9 cellular contexts compared by ENCODE assay signal in the genomic region with DNA sequence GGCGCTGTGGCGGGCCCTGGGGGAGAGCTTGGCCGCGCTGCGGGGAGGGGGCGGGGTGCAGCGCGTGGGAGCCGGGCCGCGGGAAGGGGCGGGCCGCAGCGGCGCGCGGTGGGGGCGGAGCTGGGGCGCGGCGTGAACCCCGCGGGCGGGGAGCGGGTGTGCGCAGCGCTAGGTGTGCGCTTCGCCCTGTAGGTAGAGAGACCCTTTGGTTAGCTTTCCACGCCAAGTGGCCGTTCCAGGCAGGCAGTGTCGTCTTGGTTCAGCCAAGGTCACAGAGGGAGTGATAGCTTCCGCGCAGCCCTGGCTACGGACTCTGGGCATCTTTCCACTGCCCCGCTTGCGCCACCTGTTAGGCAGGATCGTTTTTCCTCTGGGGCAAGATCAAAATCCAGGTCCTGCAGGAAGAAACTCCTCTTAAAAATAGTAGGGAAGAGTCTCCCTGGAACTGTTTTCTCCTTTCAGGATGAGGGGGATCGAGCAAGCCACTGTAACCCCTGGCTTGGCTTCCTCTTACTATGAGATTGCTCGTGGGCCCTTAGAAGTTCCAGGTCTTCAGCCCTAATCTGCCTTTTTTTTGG. TPM values are rescaled to one million over a fixed set of nuclear protein-coding genes. Genes with fewer than 3 reads are reported as not detected.
A peak's percentile ranks its signal among the peaks of the same experiment; 100 is the strongest.
DNase-seq lines count a peak whose midpoint lies in the region; ATAC-seq and TF ChIP-seq lines count a peak whose summit lies in the region.
"Had no signal": no experiment of that assay in that cellular context is flagged by ENCODE, and none has a peak within 500 bp of the region (broad histone marks: within the 10 kb centered on the region; RNA-seq: fewer than 3 reads in every experiment).

No MANE protein-coding gene starts in this region.

- no peak for TF ChIP-seq EP300 in ovary (IDR thresholded peaks at IDR 0.05)

- peak overlapping the region; percentile 82 to 100 for H3K4me3 ChIP-seq in foreskin fibroblast (ENCODE audit: low read depth in 1 of 2, low read length in 2 of 2)
- H3K4me3 ChIP-seq in ovary = peak overlapping the region; percentile 74

- H3K36me3 Mint-ChIP-seq in activated CD4-positive, alpha-beta memory T cell treated with anti-CD3 and anti-CD28 coated beads for 36 hours = peaks cover 39% of the 10 kb centered on the region

- no peaks in the 10 kb centered on the region for H3K9me3 Mint-ChIP-seq in activated CD4-positive, alpha-beta memory T cell treated with anti-CD3 and anti-CD28 coated beads for 36 hours

- TF ChIP-seq CTCF in foreskin fibroblast (IDR thresholded peaks at IDR 0.05; ENCODE audit: low read depth, low read length) = no peak
- TF ChIP-seq CTCF in ovary (IDR thresholded peaks at IDR 0.05) = no peak

- intact Hi-C loops in activated CD4-positive, alpha-beta memory T cell treated with anti-CD3 and anti-CD28 coated beads for 36 hours (cut with micrococcal nuclease) = loop anchor here (1.0 to 5.0 kb wide), 6 partner anchors 41 to 290 kb away; a partner anchor contains a TSS
- intact Hi-C loops in ovary (cut with DNase I) = no loop called here

- no peaks in the 10 kb centered on the region for H3K36me3 ChIP-seq in ovary

- H3K27me3 Mint-ChIP-seq in activated CD4-positive, alpha-beta memory T cell treated with anti-CD3 and anti-CD28 coated beads for 36 hours = no peaks in the 10 kb centered on the region

- ATAC-seq in GM21576 (IDR thresholded peaks at IDR 0.05; ENCODE audit: unreplicated experiment) = peak; percentile 33

- CTCF ChIA-PET in activated CD4-positive, alpha-beta memory T cell treated with anti-CD3 and anti-CD28 coated beads for 36 hours (lab: Charles Lee) = interaction anchor here (0.5 to 1.6 kb wide), 16 partner anchors 11 to 291 kb away, joined by 3 to 11 read pairs (median 4); a partner anchor contains a TSS

- H3K27me3 ChIP-seq in ovary = no peaks in the 10 kb centered on the region

- 0 to 1% (median 0%) methylated on average over 34 to 40 of the region's 40 CpGs for WGBS in ovary, 3 donors

- H3K4me1 ChIP-seq in ovary (ENCODE audit: insufficient read depth) = peaks cover 5% of the 10 kb centered on the region

- POLR2A ChIA-PET in activated CD4-positive, alpha-beta memory T cell treated with anti-CD3 and anti-CD28 coated beads for 36 hours (lab: Charles Lee) = interaction anchor here (0.6 to 1.4 kb wide), 13 partner anchors 41 to 290 kb away, joined by 3 to 8 read pairs (median 3); a partner anchor contains a TSS

- H3K4me3 Mint-ChIP-seq in activated CD4-positive, alpha-beta memory T cell treated with anti-CD3 and anti-CD28 coated beads for 36 hours = peak overlapping the region; percentile 99

- H3K4me1 Mint-ChIP-seq in activated CD4-positive, alpha-beta memory T cell treated with anti-CD3 and anti-CD28 coated beads for 36 hours (ENCODE audit: low read depth) = peaks cover 35% of the 10 kb centered on the region

- peak overlapping the region; percentile 99 for H3K27ac Mint-ChIP-seq in activated CD4-positive, alpha-beta memory T cell treated with anti-CD3 and anti-CD28 coated beads for 36 hours

- DNase-seq in NCI-H82 (lab: John Stamatoyannopoulos, UW) (peak; percentile 63), NCI-H82 treated with DMSO at 0.1 percent for 48 hours (lab: John Stamatoyannopoulos, UW; ENCODE audit: unreplicated experiment) (no peak), HuH-7 (ENCODE audit: low spot score) (peak; percentile 55), foreskin fibroblast (peak; percentile 37 to 74), ovary (peak; percentile 62 to 77 (median 71)), T1000 (lab: John Stamatoyannopoulos, UW) (no peak)
- no peak for DNase-seq in activated CD4-positive, alpha-beta memory T cell treated with anti-CD3 and anti-CD28 coated beads for 36 hours

- peak overlapping the region; percentile 79 to 81 for H3K27ac ChIP-seq in ovary

- TF ChIP-seq POLR2A in ovary (IDR thresholded peaks at IDR 0.05) = no peak

- no peaks in the 10 kb centered on the region for H3K9me3 ChIP-seq in ovary

RNA-seq across cellular contexts. Expression of a gene that starts 0.4 kb away (rescaled TPM):
- 100 to 1,000 TPM; 264 to 280 TPM for total RNA-seq in activated CD4-positive, alpha-beta memory T cell treated with anti-CD3 and anti-CD28 coated beads for 36 hours
- total RNA-seq in ovary = 100 to 1,000 TPM in 5 of 7 donors, 10 to 100 TPM in 2; 42.1 to 268 (median 161) TPM
- polyA plus RNA-seq in ovary = 100 to 1,000 TPM; 207 to 222 TPM

RNA-seq across cellular contexts. Expression of a gene that starts 0.8 kb away (rescaled TPM):
- total RNA-seq in activated CD4-positive, alpha-beta memory T cell treated with anti-CD3 and anti-CD28 coated beads for 36 hours = 10 to 100 TPM; 41.2 to 42.7 TPM
- total RNA-seq in ovary = 10 to 100 TPM; 15.2 to 42.1 (median 30.2) TPM
- polyA plus RNA-seq in ovary = 10 to 100 TPM; 21.3 to 31.7 TPM

RNA-seq across cellular contexts. Expression of a gene that starts 9.1 kb away (rescaled TPM):
- total RNA-seq in activated CD4-positive, alpha-beta memory T cell treated with anti-CD3 and anti-CD28 coated beads for 36 hours = not detected
- 10 to 100 TPM in 1 of 7 donors, under 1 TPM in 4, not detected in 2; 0.32 to 25.4 (median 0.84) TPM for total RNA-seq in ovary
- polyA plus RNA-seq in ovary = under 1 TPM in 1 of 2 donors, not detected in 1; 0.30 TPM
- total RNA-seq: Daoy had no signal

RNA-seq across cellular contexts. Expression of a gene that starts 23.5 kb away (rescaled TPM):
- total RNA-seq in activated CD4-positive, alpha-beta memory T cell treated with anti-CD3 and anti-CD28 coated beads for 36 hours = not detected
- under 1 TPM in 1 of 7 donors, not detected in 6; 0.25 TPM for total RNA-seq in ovary
- not detected for polyA plus RNA-seq in ovary

RNA-seq across cellular contexts. Expression of a gene that starts 41.2 kb away (rescaled TPM):
- total RNA-seq in activated CD4-positive, alpha-beta memory T cell treated with anti-CD3 and anti-CD28 coated beads for 36 hours = 10 to 100 TPM; 59.1 to 60.5 TPM
- 10 to 100 TPM; 41.4 to 64.9 (median 57.0) TPM for total RNA-seq in ovary
- polyA plus RNA-seq in ovary = 10 to 100 TPM in 1 of 2 donors, 1 to 10 TPM in 1; 8.8 to 52.4 TPM

Comparison
In these comparisons a context has a peak if more than half of its experiments do, and no peak if none do; other contexts are left out.
1. DNase-seq: peak in NCI-H82 (single experiment), HuH-7 (single experiment), foreskin fibroblast (2 of 2) and ovary (5 of 5); none in NCI-H82 treated with DMSO at 0.1 percent for 48 hours (single experiment), activated CD4-positive, alpha-beta memory T cell treated with anti-CD3 and anti-CD28 coated beads for 36 hours (single experiment) and T1000 (single experiment).